ENCODE assay signal across 16 cellular contexts in genomic region chrX:9515973-9516538, GRCh38. TPM values are rescaled to one million over a fixed set of nuclear protein-coding genes. Genes with fewer than 3 reads are reported as not detected.
A peak's percentile ranks its signal among the peaks of the same experiment; 100 is the strongest.
DNase-seq lines count a peak whose midpoint lies in the region; ATAC-seq and TF ChIP-seq lines count a peak whose summit lies in the region.
"Had no signal": no experiment of that assay in that cellular context is flagged by ENCODE, and none has a peak within 500 bp of the region (broad histone marks: within the 10 kb centered on the region; RNA-seq: fewer than 3 reads in every experiment).

No MANE protein-coding gene starts in this region.

- H4K20me1 ChIP-seq in hepatocyte (ENCODE audit: insufficient read depth, poor library complexity, severe bottlenecking): no peaks in the 10 kb centered on the region

- CTCF ChIA-PET in activated naive CD4-positive, alpha-beta T cell treated with anti-CD3 and anti-CD28 coated beads, Interleukin-2, amount 10 ng/mL, durations not matched to agents 7 days and 5 days (lab: Charles Lee): no interaction called here

- H3K27ac ChIP-seq in hepatocyte: no peak overlapping the region
- H3K27ac ChIP-seq: dorsolateral prefrontal cortex, left ventricle myocardium inferior, SK-N-MC, uterus had no signal

- H3K4me1 Mint-ChIP-seq in activated naive CD4-positive, alpha-beta T cell treated with anti-CD3 and anti-CD28 coated beads, Interleukin-2, amount 10 ng/mL, durations not matched to agents 7 days and 5 days: peaks cover 27% of the 10 kb centered on the region
- H3K4me1 Mint-ChIP-seq in activated T-helper 2 cell treated with anti-CD3 and anti-CD28 coated beads, Interferon-gamma antibody, Interleukin-2, Interleukin-4, amounts not matched to agents 10 μg/mL and 5 μg/mL and 100 μg/mL, durations not matched to agents 14 hours and 24 hours and 36 hours (ENCODE audit: low read depth): peaks cover 28% of the 10 kb centered on the region

- no peaks in the 10 kb centered on the region for H3K27me3 Mint-ChIP-seq in activated naive CD4-positive, alpha-beta T cell treated with anti-CD3 and anti-CD28 coated beads, Interleukin-2, amount 10 ng/mL, durations not matched to agents 7 days and 5 days
- H3K27me3 Mint-ChIP-seq in activated T-helper 2 cell treated with anti-CD3 and anti-CD28 coated beads, Interferon-gamma antibody, Interleukin-2, Interleukin-4, amounts not matched to agents 10 μg/mL and 5 μg/mL and 100 μg/mL, durations not matched to agents 14 hours and 24 hours and 36 hours (ENCODE audit: low read depth): no peaks in the 10 kb centered on the region

- H3K36me3 ChIP-seq in hepatocyte (replicated peaks; ENCODE audit: insufficient read depth, low read depth): no peaks in the 10 kb centered on the region
- H3K36me3 ChIP-seq: left ventricle myocardium inferior, uterus had no signal

- no peak overlapping the region for H2AFZ ChIP-seq in hepatocyte

- no peaks in the 10 kb centered on the region for H3K9me3 ChIP-seq in hepatocyte (ENCODE audit: low read depth)
- H3K9me3 ChIP-seq: left ventricle myocardium inferior, uterus had no signal

- H3K9me3 Mint-ChIP-seq in activated naive CD4-positive, alpha-beta T cell treated with anti-CD3 and anti-CD28 coated beads, Interleukin-2, amount 10 ng/mL, durations not matched to agents 7 days and 5 days: peaks cover 2% of the 10 kb centered on the region
- no peaks in the 10 kb centered on the region for H3K9me3 Mint-ChIP-seq in activated T-helper 2 cell treated with anti-CD3 and anti-CD28 coated beads, Interferon-gamma antibody, Interleukin-2, Interleukin-4, amounts not matched to agents 10 μg/mL and 5 μg/mL and 100 μg/mL, durations not matched to agents 14 hours and 24 hours and 36 hours

- WGBS in hepatocyte (ENCODE audit: low lambda C conversion rate, missing lambda C conversion rate): 69% methylated on average over 4 of the region's 4 CpGs

- DNase-seq in activated naive CD4-positive, alpha-beta T cell treated with anti-CD3 and anti-CD28 coated beads, Interleukin-2, amount 10 ng/mL, durations not matched to agents 7 days and 5 days: peak; percentile 20
- no peak for DNase-seq in activated naive CD4-positive, alpha-beta T cell (lab: John Stamatoyannopoulos, UW)
- DNase-seq in HUDEP-2 (lab: John Stamatoyannopoulos, UW; ENCODE audit: unreplicated experiment in 76 of 76): peak in 72 of 76 experiments; percentile 3 to 89 (median 56)
- DNase-seq in activated T-helper 2 cell treated with anti-CD3 and anti-CD28 coated beads, Interferon-gamma antibody, Interleukin-2, Interleukin-4, amounts not matched to agents 10 μg/mL and 5 μg/mL and 100 μg/mL, durations not matched to agents 14 hours and 24 hours and 36 hours (ENCODE audit: low spot score): no peak
- no peak for DNase-seq in stimulated activated naive CD8-positive, alpha-beta T cell treated with anti-CD3 and anti-CD28 coated beads, Interleukin-15, Interleukin-2, amounts not matched to agents 100 U/mL and 50 U/mL, for 24 hours
- no peak for DNase-seq in NCI-H1436 (lab: John Stamatoyannopoulos, UW)
- no peak for DNase-seq in hepatocyte (ENCODE audit: low spot score)
- DNase-seq: activated CD4-positive, alpha-beta T cell treated with anti-CD3 and anti-CD28 coated beads, Interleukin-2, amount 50 U/mL, for 4 hours; DMS79 treated with DMSO at 0.1 percent for 48 hours; dorsolateral prefrontal cortex; left ventricle myocardium inferior; NCI-H2029; occipital lobe; uterus had no signal

- H3K4me1 ChIP-seq in hepatocyte (ENCODE audit: insufficient read depth): no peaks in the 10 kb centered on the region
- H3K4me1 ChIP-seq: left ventricle myocardium inferior had no signal

- no peak overlapping the region for H3K4me3 ChIP-seq in hepatocyte
- H3K4me3 ChIP-seq: dorsolateral prefrontal cortex, left ventricle myocardium inferior, SK-N-MC, uterus had no signal

- H3K27me3 ChIP-seq in hepatocyte: no peaks in the 10 kb centered on the region
- H3K27me3 ChIP-seq: uterus had no signal

- no peak for TF ChIP-seq CTCF in hepatocyte (IDR thresholded peaks at IDR 0.05; ENCODE audit: poor library complexity)

- H3K36me3 Mint-ChIP-seq in activated naive CD4-positive, alpha-beta T cell treated with anti-CD3 and anti-CD28 coated beads, Interleukin-2, amount 10 ng/mL, durations not matched to agents 7 days and 5 days: peaks cover 26% of the 10 kb centered on the region
- H3K36me3 Mint-ChIP-seq in activated T-helper 2 cell treated with anti-CD3 and anti-CD28 coated beads, Interferon-gamma antibody, Interleukin-2, Interleukin-4, amounts not matched to agents 10 μg/mL and 5 μg/mL and 100 μg/mL, durations not matched to agents 14 hours and 24 hours and 36 hours (ENCODE audit: low read depth): peaks cover 59% of the 10 kb centered on the region

- H3K27ac Mint-ChIP-seq in activated naive CD4-positive, alpha-beta T cell treated with anti-CD3 and anti-CD28 coated beads, Interleukin-2, amount 10 ng/mL, durations not matched to agents 7 days and 5 days: peak overlapping the region; percentile 4
- H3K27ac Mint-ChIP-seq in activated T-helper 2 cell treated with anti-CD3 and anti-CD28 coated beads, Interferon-gamma antibody, Interleukin-2, Interleukin-4, amounts not matched to agents 10 μg/mL and 5 μg/mL and 100 μg/mL, durations not matched to agents 14 hours and 24 hours and 36 hours: peak overlapping the region; percentile 73

- no peak overlapping the region for H3K4me3 Mint-ChIP-seq in activated naive CD4-positive, alpha-beta T cell treated with anti-CD3 and anti-CD28 coated beads, Interleukin-2, amount 10 ng/mL, durations not matched to agents 7 days and 5 days
- H3K4me3 Mint-ChIP-seq in activated T-helper 2 cell treated with anti-CD3 and anti-CD28 coated beads, Interferon-gamma antibody, Interleukin-2, Interleukin-4, amounts not matched to agents 10 μg/mL and 5 μg/mL and 100 μg/mL, durations not matched to agents 14 hours and 24 hours and 36 hours (ENCODE audit: low read depth): peak overlapping the region; percentile 2

- H3K79me2 ChIP-seq in hepatocyte: peaks cover 11% of the 10 kb centered on the region

- ATAC-seq in stimulated activated naive CD8-positive, alpha-beta T cell treated with anti-CD3 and anti-CD28 coated beads, Interleukin-15, Interleukin-2, amounts not matched to agents 100 U/mL and 50 U/mL, for 24 hours: peak; percentile 57
- no peak for ATAC-seq in GM21528 (IDR thresholded peaks at IDR 0.05; ENCODE audit: low FRiP score, unreplicated experiment)

- intact Hi-C loops in activated T-helper 2 cell treated with anti-CD3 and anti-CD28 coated beads, Interferon-gamma antibody, Interleukin-2, Interleukin-4, amounts not matched to agents 10 μg/mL and 5 μg/mL and 100 μg/mL, durations not matched to agents 14 hours and 24 hours and 36 hours (cut with micrococcal nuclease): no loop called here

- no peak overlapping the region for H3K4me2 ChIP-seq in hepatocyte

- H3K9me2 ChIP-seq in hepatocyte (replicated peaks; ENCODE audit: insufficient read depth): no peaks in the 10 kb centered on the region

RNA-seq across cellular contexts. Expression of gene TBL1X, which starts 51.2 kb away (rescaled TPM):
- 49.0 and 53.2 TPM in 2 replicates for total RNA-seq in activated T-helper 2 cell treated with anti-CD3 and anti-CD28 coated beads, Interferon-gamma antibody, Interleukin-2, Interleukin-4, amounts not matched to agents 10 μg/mL and 5 μg/mL and 100 μg/mL, durations not matched to agents 14 hours and 24 hours and 36 hours
- 14.9 and 18.6 TPM in 2 replicates for total RNA-seq in hepatocyte
- polyA plus RNA-seq in hepatocyte: 12.3 and 16.0 TPM in 2 replicates

Comparison
In these comparisons a context has a peak if more than half of its experiments do, and no peak if none do; other contexts are left out.
1. DNase-seq: peak in activated naive CD4-positive, alpha-beta T cell treated with anti-CD3 and anti-CD28 coated beads, Interleukin-2, amount 10 ng/mL, durations not matched to agents 7 days and 5 days (single experiment) and HUDEP-2 (72 of 76); none in activated naive CD4-positive, alpha-beta T cell (0 of 4), activated T-helper 2 cell treated with anti-CD3 and anti-CD28 coated beads, Interferon-gamma antibody, Interleukin-2, Interleukin-4, amounts not matched to agents 10 μg/mL and 5 μg/mL and 100 μg/mL, durations not matched to agents 14 hours and 24 hours and 36 hours (single experiment), stimulated activated naive CD8-positive, alpha-beta T cell treated with anti-CD3 and anti-CD28 coated beads, Interleukin-15, Interleukin-2, amounts not matched to agents 100 U/mL and 50 U/mL, for 24 hours (single experiment), NCI-H1436 (single experiment) and hepatocyte (single experiment).